ENCODE assay signal across 22 cellular contexts in genomic region chr1:154753426-154753825, GRCh38.
DNase-seq lines count a peak whose midpoint lies in the region; ATAC-seq, FAIRE-seq and TF ChIP-seq lines count a peak whose summit lies in the region.
"Had no signal": no experiment of that assay in that cellular context is flagged by ENCODE, and none has a peak within 500 bp of the region (broad histone marks: within the 10 kb centered on the region; RNA-seq: fewer than 3 reads in every experiment).

No MANE protein-coding gene starts in this region.

- H2AK5ac ChIP-seq in H1 (ENCODE audit: low read depth, low read length) (no peak overlapping the region), mesenchymal stem cell (ENCODE audit: low read length, severe bottlenecking) (no peak overlapping the region)

- H3K18ac ChIP-seq in H1 (ENCODE audit: extremely low read depth, low read length) (no peak overlapping the region), mesenchymal stem cell (ENCODE audit: low read depth in 1 of 2, low read length in 2 of 2) (no peak overlapping the region)

- peak overlapping the region; percentile 34 for H3K27ac Mint-ChIP-seq in activated T-helper 2 cell treated with anti-CD3 and anti-CD28 coated beads, Interferon-gamma antibody, Interleukin-2, Interleukin-4, amounts not matched to agents 10 μg/mL and 5 μg/mL and 100 μg/mL, durations not matched to agents 14 hours and 24 hours and 36 hours
- H3K27ac Mint-ChIP-seq in stimulated activated effector memory CD8-positive, alpha-beta T cell treated with anti-CD3 and anti-CD28 coated beads, Interleukin-12 subunit alpha, Interleukin-12 subunit beta, amount 100 ng/mL, for 72 hours: peak overlapping the region; percentile 24

- no peaks in the 10 kb centered on the region for H3K23me2 ChIP-seq in H1 (ENCODE audit: low read depth, low read length)

- no peaks in the 10 kb centered on the region for H4K20me1 ChIP-seq in H1 (replicated peaks in 1 of 2; ENCODE audit: control insufficient read depth in 1 of 2, insufficient read depth in 2 of 2, low read length in 2 of 2)

- H4K91ac ChIP-seq in H1 (replicated peaks; ENCODE audit: insufficient read length, low read length): no peak overlapping the region
- H4K91ac ChIP-seq in mesenchymal stem cell (ENCODE audit: low read length): no peak overlapping the region

- no peak overlapping the region for H3K56ac ChIP-seq in H1 (replicated peaks; ENCODE audit: insufficient read length, low read depth, low read length)

- H3K27me3 Mint-ChIP-seq in activated T-helper 2 cell treated with anti-CD3 and anti-CD28 coated beads, Interferon-gamma antibody, Interleukin-2, Interleukin-4, amounts not matched to agents 10 μg/mL and 5 μg/mL and 100 μg/mL, durations not matched to agents 14 hours and 24 hours and 36 hours (ENCODE audit: low read depth): no peaks in the 10 kb centered on the region

- H3K79me1 ChIP-seq in H1 (ENCODE audit: low read depth, low read length) (no peaks in the 10 kb centered on the region), mesenchymal stem cell (replicated peaks; ENCODE audit: low read length, poor library complexity, severe bottlenecking) (no peaks in the 10 kb centered on the region)

- H3K9me3 ChIP-seq in H1 (ENCODE audit: insufficient read depth in 2 of 2, low read depth in 1 of 2, low read length in 1 of 2) (no peaks in the 10 kb centered on the region), mesenchymal stem cell (ENCODE audit: control insufficient read depth, low read length) (no peaks in the 10 kb centered on the region)
- H3K9me3 ChIP-seq: MG63 had no signal

- no peak for TF ChIP-seq CTCF in H1 (IDR thresholded peaks at IDR 0.05; ENCODE audit: control extremely low read depth in 1 of 3, insufficient read depth in 1 of 3, low read depth in 1 of 3, low read length in 3 of 3)

- H2BK20ac ChIP-seq in H1 (ENCODE audit: low read length): no peak overlapping the region

- no peak for FAIRE-seq in H1 (lab: Jason Lieb, UNC)
- FAIRE-seq: D721Med, GM12891, GM18507 had no signal

- no peak for TF ChIP-seq EP300 in H1 (IDR thresholded peaks at IDR 0.05; ENCODE audit: borderline replicate concordance in 1 of 2, low read depth in 2 of 2, low read length in 2 of 2)

- H3K4me1 Mint-ChIP-seq in activated T-helper 2 cell treated with anti-CD3 and anti-CD28 coated beads, Interferon-gamma antibody, Interleukin-2, Interleukin-4, amounts not matched to agents 10 μg/mL and 5 μg/mL and 100 μg/mL, durations not matched to agents 14 hours and 24 hours and 36 hours (ENCODE audit: low read depth): peaks cover 68% of the 10 kb centered on the region
- peaks cover 46% of the 10 kb centered on the region for H3K4me1 Mint-ChIP-seq in stimulated activated effector memory CD8-positive, alpha-beta T cell treated with anti-CD3 and anti-CD28 coated beads, Interleukin-12 subunit alpha, Interleukin-12 subunit beta, amount 100 ng/mL, for 72 hours

- H3K4me3 ChIP-seq in H1 (ENCODE audit: extremely low read depth in 1 of 4, insufficient read depth in 2 of 4, low read depth in 3 of 4, low read length in 4 of 4) (no peak overlapping the region), mesenchymal stem cell (ENCODE audit: insufficient read depth in 1 of 2, low read depth in 1 of 2, low read length in 2 of 2) (no peak overlapping the region)
- H3K4me3 ChIP-seq: MG63 had no signal

- no peak overlapping the region for H4K8ac ChIP-seq in H1 (ENCODE audit: extremely low read depth, insufficient read depth, low read length)
- no peak overlapping the region for H4K8ac ChIP-seq in mesenchymal stem cell (ENCODE audit: low read length)

- H2BK15ac ChIP-seq in H1 (ENCODE audit: low read length) (no peak overlapping the region), mesenchymal stem cell (ENCODE audit: low read depth, poor library complexity, severe bottlenecking) (no peak overlapping the region)

- no peak overlapping the region for H3K23ac ChIP-seq in H1 (ENCODE audit: insufficient read length)
- H3K23ac ChIP-seq in mesenchymal stem cell (ENCODE audit: low read length in 2 of 2): no peak overlapping the region

- H4K5ac ChIP-seq in H1 (ENCODE audit: insufficient read length, low read depth, low read length): no peak overlapping the region

- no peaks in the 10 kb centered on the region for H3K36me3 Mint-ChIP-seq in activated T-helper 2 cell treated with anti-CD3 and anti-CD28 coated beads, Interferon-gamma antibody, Interleukin-2, Interleukin-4, amounts not matched to agents 10 μg/mL and 5 μg/mL and 100 μg/mL, durations not matched to agents 14 hours and 24 hours and 36 hours (ENCODE audit: low read depth)
- no peaks in the 10 kb centered on the region for H3K36me3 Mint-ChIP-seq in stimulated activated effector memory CD8-positive, alpha-beta T cell treated with anti-CD3 and anti-CD28 coated beads, Interleukin-12 subunit alpha, Interleukin-12 subunit beta, amount 100 ng/mL, for 72 hours

- H3K27ac ChIP-seq in H1 (ENCODE audit: low read depth, low read length) (no peak overlapping the region), mesenchymal stem cell (ENCODE audit: low read length, poor library complexity, severe bottlenecking) (no peak overlapping the region)
- H3K27ac ChIP-seq: RWPE1 had no signal

- POLR2A ChIA-PET in H1 (lab: Charles Lee; ENCODE audit: partially characterized antibody): interaction anchor here (0.6 kb wide), 1 partner anchor 900 kb away, joined by 3 read pairs; no protein-coding TSS in a partner anchor

- H2AFZ ChIP-seq in H1 (ENCODE audit: low read length) (no peak overlapping the region), mesenchymal stem cell (ENCODE audit: low read depth, low read length) (no peak overlapping the region)

- no peak for TF ChIP-seq RAD21 in H1 (IDR thresholded peaks at IDR 0.05 in 1 of 2, conservative IDR thresholded peaks at IDR 0.05 in 1 of 2; ENCODE audit: low read depth in 2 of 2, low read length in 2 of 2)

- ATAC-seq in stimulated activated effector memory CD8-positive, alpha-beta T cell treated with anti-CD3 and anti-CD28 coated beads, Interleukin-12 subunit alpha, Interleukin-12 subunit beta, amount 100 ng/mL, for 72 hours: no peak
- ATAC-seq: PC-3 had no signal

- 87% methylated on average over 7 of the region's 7 CpGs; no CpG with 5 or more reads in 1 of the 2 experiments for WGBS in H1 (ENCODE audit: extremely low coverage in 1 of 2, insufficient coverage in 1 of 2, insufficient read length in 1 of 2, insufficient replicate concordance in 2 of 2, low coverage in 1 of 2, low lambda C conversion rate in 2 of 2, missing lambda C conversion rate in 1 of 2), 2 experiments
- WGBS in mesenchymal stem cell: 94% methylated on average over 7 of the region's 7 CpGs

- TF ChIP-seq POLR2A in H1 (IDR thresholded peaks at IDR 0.05; ENCODE audit: control extremely low read depth in 1 of 2, low read depth in 2 of 2, low read length in 2 of 2): no peak

- intact Hi-C loops in activated T-helper 2 cell treated with anti-CD3 and anti-CD28 coated beads, Interferon-gamma antibody, Interleukin-2, Interleukin-4, amounts not matched to agents 10 μg/mL and 5 μg/mL and 100 μg/mL, durations not matched to agents 14 hours and 24 hours and 36 hours (cut with micrococcal nuclease): no loop called here

- CTCF ChIA-PET in H1 (lab: Charles Lee; ENCODE audit: partially characterized antibody): interaction anchor here (0.8 to 1.3 kb wide), 3 partner anchors 10 to 29 kb away, joined by 3 read pairs; no protein-coding TSS in a partner anchor

- H3K9ac ChIP-seq in H1 (replicated peaks in 1 of 4; ENCODE audit: extremely low read depth in 1 of 4, low read depth in 3 of 4, low read length in 3 of 4) (no peak overlapping the region), mesenchymal stem cell (ENCODE audit: low read length) (no peak overlapping the region)

- no peak overlapping the region for H2BK120ac ChIP-seq in H1 (replicated peaks; ENCODE audit: low read depth, low read length)
- H2BK120ac ChIP-seq in mesenchymal stem cell (ENCODE audit: low read depth, low read length): no peak overlapping the region

- H3K4me2 ChIP-seq in H1 (ENCODE audit: insufficient read depth in 1 of 2, low read depth in 2 of 2, low read length in 2 of 2) (no peak overlapping the region), mesenchymal stem cell (ENCODE audit: low read length, poor library complexity, severe bottlenecking) (no peak overlapping the region)

- H3K36me3 ChIP-seq in H1 (ENCODE audit: control insufficient read depth in 2 of 4, insufficient read depth in 4 of 4, low read length in 3 of 4) (no peaks in the 10 kb centered on the region; a peak in 2 of 8 replicates), mesenchymal stem cell (ENCODE audit: control insufficient read depth in 1 of 2, insufficient read depth in 2 of 2, low read depth in 1 of 2, low read length in 2 of 2) (no peaks in the 10 kb centered on the region)
- H3K36me3 ChIP-seq: MG63 had no signal

- H3K4me3 Mint-ChIP-seq in activated T-helper 2 cell treated with anti-CD3 and anti-CD28 coated beads, Interferon-gamma antibody, Interleukin-2, Interleukin-4, amounts not matched to agents 10 μg/mL and 5 μg/mL and 100 μg/mL, durations not matched to agents 14 hours and 24 hours and 36 hours (ENCODE audit: low read depth): no peak overlapping the region
- H3K4me3 Mint-ChIP-seq in stimulated activated effector memory CD8-positive, alpha-beta T cell treated with anti-CD3 and anti-CD28 coated beads, Interleukin-12 subunit alpha, Interleukin-12 subunit beta, amount 100 ng/mL, for 72 hours: no peak overlapping the region

- H2BK12ac ChIP-seq in H1 (ENCODE audit: low read depth, low read length) (0 out of 2 replicates have a peak overlapping the region, but pooled peaks have one; percentile 50), mesenchymal stem cell (ENCODE audit: low read length in 2 of 2) (no peak overlapping the region)

- H3K27me3 ChIP-seq in H1 (replicated peaks in 1 of 4; ENCODE audit: control insufficient read depth in 3 of 4, extremely low read depth in 1 of 4, insufficient read depth in 3 of 4, low read length in 3 of 4): no peaks in the 10 kb centered on the region
- H3K27me3 ChIP-seq in mesenchymal stem cell (ENCODE audit: control insufficient read depth in 1 of 2, insufficient read depth in 1 of 2, low read length in 2 of 2): peaks cover 24 to 83% of the 10 kb centered on the region in 2 experiments
- H3K27me3 ChIP-seq: MG63 had no signal

- H3K4ac ChIP-seq in H1 (replicated peaks; ENCODE audit: insufficient read length, low read depth, low read length): no peak overlapping the region
- peak overlapping the region in 1 of 2 experiments; percentile 24 for H3K4ac ChIP-seq in mesenchymal stem cell (ENCODE audit: low read depth in 1 of 2, low read length in 2 of 2)

- peak; percentile 30 for DNase-seq in activated effector memory CD4-positive, alpha-beta T cell treated with anti-CD3 and anti-CD28 coated beads, Interleukin-2, amount 50 U/mL, for 16 hours
- DNase-seq in activated effector memory CD4-positive, alpha-beta T cell treated with Interleukin-2 at 50 U/mL for 16 hours: no peak
- DNase-seq in activated T-helper 2 cell treated with anti-CD3 and anti-CD28 coated beads, Interferon-gamma antibody, Interleukin-2, Interleukin-4, amounts not matched to agents 10 μg/mL and 5 μg/mL and 100 μg/mL, durations not matched to agents 14 hours and 24 hours and 36 hours (ENCODE audit: low spot score): no peak
- DNase-seq in H1 (ENCODE audit: low read depth in 1 of 2, low spot score in 2 of 2): no peak
- no peak for DNase-seq in stimulated activated effector memory CD8-positive, alpha-beta T cell treated with anti-CD3 and anti-CD28 coated beads, Interleukin-12 subunit alpha, Interleukin-12 subunit beta, amount 100 ng/mL, for 72 hours (ENCODE audit: low spot score in 2 of 2)
- DNase-seq in HUDEP-2 (lab: John Stamatoyannopoulos, UW; ENCODE audit: unreplicated experiment in 76 of 76): no peak
- no peak for DNase-seq in mesenchymal stem cell
- DNase-seq: ACHN, C1 segment of cervical spinal cord, GOT3, Kasumi-1, MG63, NCI-H1048, NCI-H1436, NCI-H1930, NCI-H345, NCI-H524 treated with DMSO at 0.1 percent for 48 hours, PC-3 had no signal

- H3K9me3 Mint-ChIP-seq in activated T-helper 2 cell treated with anti-CD3 and anti-CD28 coated beads, Interferon-gamma antibody, Interleukin-2, Interleukin-4, amounts not matched to agents 10 μg/mL and 5 μg/mL and 100 μg/mL, durations not matched to agents 14 hours and 24 hours and 36 hours: no peaks in the 10 kb centered on the region
- no peaks in the 10 kb centered on the region for H3K9me3 Mint-ChIP-seq in stimulated activated effector memory CD8-positive, alpha-beta T cell treated with anti-CD3 and anti-CD28 coated beads, Interleukin-12 subunit alpha, Interleukin-12 subunit beta, amount 100 ng/mL, for 72 hours

- H2BK5ac ChIP-seq in H1 (ENCODE audit: low read depth, low read length) (no peak overlapping the region), mesenchymal stem cell (ENCODE audit: low read depth, low read length, poor library complexity, severe bottlenecking) (no peak overlapping the region)

- H3K79me2 ChIP-seq in H1 (ENCODE audit: control insufficient read depth in 1 of 2, insufficient read depth in 2 of 2, low read length in 2 of 2): no peaks in the 10 kb centered on the region

- H3K4me1 ChIP-seq in H1 (replicated peaks in 1 of 4; ENCODE audit: control insufficient read depth in 3 of 4, insufficient read depth in 4 of 4, low read length in 3 of 4): peaks cover 0 to 7% (median 1%) of the 10 kb centered on the region in 4 experiments; a peak in 4 of 7 replicates
- H3K4me1 ChIP-seq in mesenchymal stem cell (ENCODE audit: control insufficient read depth, insufficient read depth, low read depth, low read length): no peaks in the 10 kb centered on the region

- no peak overlapping the region for H3K14ac ChIP-seq in H1 (ENCODE audit: insufficient read length)
- H3K14ac ChIP-seq in mesenchymal stem cell (ENCODE audit: low read length in 2 of 2): no peak overlapping the region
